ENCODE assay signal across 22 cellular contexts in the genomic region with DNA sequence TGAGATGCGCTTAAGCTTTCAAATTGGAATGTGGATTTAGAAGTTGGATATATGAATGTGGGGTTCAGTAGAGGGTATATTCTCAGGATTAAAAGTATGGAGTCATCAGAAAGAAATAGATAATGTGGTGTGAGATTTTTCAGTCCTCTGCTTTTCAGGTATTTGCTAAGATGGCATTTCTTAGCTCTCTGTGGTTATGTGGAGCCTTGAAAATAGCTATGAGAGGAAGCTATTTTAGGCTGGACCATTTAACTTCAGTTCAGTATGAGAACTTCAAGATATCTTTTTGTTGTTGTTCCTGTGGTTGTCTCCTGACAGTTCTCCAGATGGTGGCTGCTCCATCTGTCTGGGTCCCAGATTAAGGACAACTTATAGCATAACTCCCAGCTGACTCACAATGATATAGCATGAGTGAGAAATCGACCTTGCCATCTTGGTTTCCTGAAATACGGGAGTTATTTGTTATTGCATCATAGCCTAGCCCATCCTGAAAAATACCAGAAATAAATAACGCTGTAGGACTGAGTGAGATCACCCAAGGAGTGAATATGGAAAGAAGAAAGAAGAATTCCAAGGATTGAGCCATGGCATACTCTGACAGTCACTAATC.
DNase-seq lines count a peak whose midpoint lies in the region; ATAC-seq and TF ChIP-seq lines count a peak whose summit lies in the region.
"Had no signal": no experiment of that assay in that cellular context is flagged by ENCODE, and none has a peak within 500 bp of the region (broad histone marks: within the 10 kb centered on the region; RNA-seq: fewer than 3 reads in every experiment).

No MANE protein-coding gene starts in this region.

- no peaks in the 10 kb centered on the region for H3K4me1 ChIP-seq in RWPE2 (ENCODE audit: insufficient read depth, poor library complexity, severe bottlenecking)
- H3K4me1 ChIP-seq: breast epithelium, testis had no signal

- H3K27ac ChIP-seq in RWPE2 (ENCODE audit: poor library complexity, severe bottlenecking), result no peak overlapping the region
- H3K27ac ChIP-seq: breast epithelium, skin epidermis, testis had no signal

- H3K4me3 ChIP-seq in RWPE2 (ENCODE audit: severe bottlenecking), result no peak overlapping the region
- no peak overlapping the region for H3K4me3 ChIP-seq in epithelial cell of esophagus (ENCODE audit: low read length)
- H3K4me3 ChIP-seq in retinal pigment epithelial cell (ENCODE audit: low read length), result no peak overlapping the region
- H3K4me3 ChIP-seq: breast epithelium, mucosa of descending colon, skin epidermis, testis had no signal

- no peaks in the 10 kb centered on the region for H3K9me3 ChIP-seq in RWPE2 (ENCODE audit: severe bottlenecking)
- H3K9me3 ChIP-seq: breast epithelium, mucosa of descending colon, testis had no signal

- TF ChIP-seq CTCF in RWPE2 (IDR thresholded peaks at IDR 0.05; ENCODE audit: poor library complexity, severe bottlenecking) (no peak), epithelial cell of esophagus (IDR thresholded peaks at IDR 0.05; ENCODE audit: insufficient read depth, low read depth, low read length, missing control alignments) (no peak), retinal pigment epithelial cell (conservative IDR thresholded peaks at IDR 0.05; ENCODE audit: low read depth, low read length) (no peak)

- ATAC-seq in RWPE2 (ENCODE audit: low read depth) (peak; percentile 36; the same call in 1 of the 3 replicates), GM19023 (IDR thresholded peaks at IDR 0.05; ENCODE audit: unreplicated experiment) (no peak)
- ATAC-seq: left ventricle myocardium superior; mucosa of descending colon; stimulated activated naive B cell treated with anti-CD40 and anti-IgM and Interleukin-4, amounts not matched to agents 10 μg/mL and 1 μg/mL and 100 μg/mL, for 72 hours had no signal

- DNase-seq in HCEC 1CT (peak; percentile 80), RWPE2 (ENCODE audit: low spot score) (no peak), epithelial cell of esophagus (ENCODE audit: low read depth) (peak; percentile 37), retinal pigment epithelial cell (ENCODE audit: low read depth) (peak; percentile 21), NCI-H187 treated with DMSO at 0.1 percent for 48 hours (lab: John Stamatoyannopoulos, UW) (no peak), NCI-H69 (lab: John Stamatoyannopoulos, UW) (no peak), DMS53 (lab: John Stamatoyannopoulos, UW) (no peak)
- DNase-seq: activated CD4-positive, alpha-beta T cell treated with anti-CD3 and anti-CD28 coated beads, Interleukin-2, amount 50 U/mL, for 4 hours; activated naive CD8-positive, alpha-beta T cell treated with anti-CD3 and anti-CD28 coated beads for 36 hours; CD4-positive, alpha-beta memory T cell; DMS 273 treated with DMSO at 0.1 percent for 48 hours; foreskin fibroblast; GF-D8; left ventricle myocardium superior; mucosa of descending colon; NCI-H1105 treated with DMSO at 0.1 percent for 48 hours; NCI-H2107; stimulated activated naive B cell treated with anti-CD40 and anti-IgM and Interleukin-4, amounts not matched to agents 10 μg/mL and 1 μg/mL and 100 μg/mL, for 72 hours; testis had no signal

- H3K36me3 ChIP-seq in RWPE2 (ENCODE audit: low read depth), result no peaks in the 10 kb centered on the region
- H3K36me3 ChIP-seq: breast epithelium had no signal

- no peaks in the 10 kb centered on the region for H3K27me3 ChIP-seq in RWPE2 (ENCODE audit: insufficient read depth, poor library complexity, severe bottlenecking)
- H3K27me3 ChIP-seq: breast epithelium, testis had no signal

Comparison
In these comparisons a context has a peak if more than half of its experiments do, and no peak if none do; other contexts are left out.
1. DNase-seq: peak in HCEC 1CT (single experiment), epithelial cell of esophagus (single experiment) and retinal pigment epithelial cell (single experiment); none in RWPE2 (single experiment), NCI-H187 treated with DMSO at 0.1 percent for 48 hours (single experiment), NCI-H69 (single experiment) and DMS53 (single experiment).